ENCODE assay signal across 1 cellular context in genomic region chr11:17423533-17424310, GRCh38.
A peak's percentile ranks its signal among the peaks of the same experiment; 100 is the strongest.
TF ChIP-seq lines count a peak whose summit lies in the region.

No MANE protein-coding gene starts in this region.

TF ChIP-seq in HepG2, 621 proteins besides CTCF, POLR2A, EP300 and RAD21 (continued from another document and continues in another):
- TF ChIP-seq ZNF468 (CRISPR knock-in tag; IDR thresholded peaks at IDR 0.05) (no peak), ZNF234 (CRISPR knock-in tag; conservative IDR thresholded peaks at IDR 0.05) (no peak), SCMH1 (CRISPR knock-in tag; IDR thresholded peaks at IDR 0.05; ENCODE audit: borderline replicate concordance) (no peak), ZNF839 (CRISPR knock-in tag; IDR thresholded peaks at IDR 0.05; ENCODE audit: borderline replicate concordance) (no peak), ZHX2 (IDR thresholded peaks at IDR 0.05; ENCODE audit: low read depth) (no peak), ZHX2 (CRISPR knock-in tag; IDR thresholded peaks at IDR 0.05; ENCODE audit: borderline replicate concordance) (no peak), ZSCAN5A (CRISPR knock-in tag; IDR thresholded peaks at IDR 0.05; ENCODE audit: borderline replicate concordance) (no peak), ZNF644 (CRISPR knock-in tag; IDR thresholded peaks at IDR 0.05; ENCODE audit: low read depth) (peak; percentile 67; the same call in 1 of the 2 replicates), ZSCAN30 (CRISPR knock-in tag; IDR thresholded peaks at IDR 0.05) (no peak), SRSF4 (IDR thresholded peaks at IDR 0.05; ENCODE audit: low read depth, low read length, poor library complexity, severe bottlenecking) (no peak), CENPX (CRISPR knock-in tag; IDR thresholded peaks at IDR 0.05) (no peak), NR1H2 (CRISPR knock-in tag; IDR thresholded peaks at IDR 0.05; ENCODE audit: borderline replicate concordance, low read depth) (no peak), MAFK (conservative IDR thresholded peaks at IDR 0.05 in 1 of 2, IDR thresholded peaks at IDR 0.05 in 1 of 2; ENCODE audit: low read length in 2 of 2) (no peak), MYC (CRISPR knock-in tag; IDR thresholded peaks at IDR 0.05; ENCODE audit: borderline replicate concordance) (peak; percentile 65; the same call in 1 of the 2 replicates), BATF2 (CRISPR knock-in tag; IDR thresholded peaks at IDR 0.05) (no peak), HNF4A (CRISPR knock-in tag; IDR thresholded peaks at IDR 0.05) (peak; percentile 66), ZNF17 (CRISPR knock-in tag; IDR thresholded peaks at IDR 0.05) (no peak), TP53 (CRISPR knock-in tag; conservative IDR thresholded peaks at IDR 0.05) (no peak), ARNT (IDR thresholded peaks at IDR 0.05) (no peak), MXI1 (IDR thresholded peaks at IDR 0.05; ENCODE audit: borderline replicate concordance, low read depth, low read length) (peak; percentile 55; the same call in 1 of the 3 replicates), RNF2 (conservative IDR thresholded peaks at IDR 0.05; ENCODE audit: low read depth) (peak; percentile 78), ZNF564 (CRISPR knock-in tag; IDR thresholded peaks at IDR 0.05) (no peak), ZNF441 (CRISPR knock-in tag; IDR thresholded peaks at IDR 0.05; ENCODE audit: borderline replicate concordance) (no peak), KLF9 (CRISPR knock-in tag; IDR thresholded peaks at IDR 0.05; ENCODE audit: low read depth) (no peak), RARG (CRISPR knock-in tag; IDR thresholded peaks at IDR 0.05; ENCODE audit: low read depth) (no peak), MYNN (CRISPR knock-in tag; IDR thresholded peaks at IDR 0.05; ENCODE audit: low read depth) (no peak), FOXK1 (CRISPR knock-in tag; IDR thresholded peaks at IDR 0.05; ENCODE audit: borderline replicate concordance, low read depth) (no peak), ZNF337 (CRISPR knock-in tag; IDR thresholded peaks at IDR 0.05; ENCODE audit: borderline replicate concordance, low read depth) (no peak), ZNF792 (CRISPR knock-in tag; IDR thresholded peaks at IDR 0.05) (no peak), PLRG1 (conservative IDR thresholded peaks at IDR 0.05) (no peak), TCF7 (IDR thresholded peaks at IDR 0.05; ENCODE audit: low read depth) (no peak)
- TF ChIP-seq, protein P1, sequence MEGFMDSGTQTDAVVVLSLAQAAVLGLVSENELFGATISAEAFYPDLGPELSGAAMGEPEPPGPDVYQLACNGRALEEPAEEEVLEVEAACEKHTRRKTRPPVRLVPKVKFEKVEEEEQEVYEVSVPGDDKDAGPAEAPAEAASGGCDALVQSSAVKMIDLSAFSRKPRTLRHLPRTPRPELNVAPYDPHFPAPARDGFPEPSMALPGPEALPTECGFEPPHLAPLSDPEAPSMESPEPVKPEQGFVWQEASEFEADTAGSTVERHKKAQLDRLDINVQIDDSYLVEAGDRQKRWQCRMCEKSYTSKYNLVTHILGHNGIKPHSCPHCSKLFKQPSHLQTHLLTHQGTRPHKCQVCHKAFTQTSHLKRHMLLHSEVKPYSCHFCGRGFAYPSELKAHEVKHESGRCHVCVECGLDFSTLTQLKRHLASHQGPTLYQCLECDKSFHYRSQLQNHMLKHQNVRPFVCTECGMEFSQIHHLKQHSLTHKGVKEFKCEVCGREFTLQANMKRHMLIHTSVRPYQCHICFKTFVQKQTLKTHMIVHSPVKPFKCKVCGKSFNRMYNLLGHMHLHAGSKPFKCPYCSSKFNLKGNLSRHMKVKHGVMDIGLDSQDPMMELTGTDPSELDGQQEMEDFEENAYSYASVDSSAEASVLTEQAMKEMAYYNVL (CRISPR knock-in tag; IDR thresholded peaks at IDR 0.05; ENCODE audit: borderline replicate concordance) = no peak
- TF ChIP-seq, protein P2, sequence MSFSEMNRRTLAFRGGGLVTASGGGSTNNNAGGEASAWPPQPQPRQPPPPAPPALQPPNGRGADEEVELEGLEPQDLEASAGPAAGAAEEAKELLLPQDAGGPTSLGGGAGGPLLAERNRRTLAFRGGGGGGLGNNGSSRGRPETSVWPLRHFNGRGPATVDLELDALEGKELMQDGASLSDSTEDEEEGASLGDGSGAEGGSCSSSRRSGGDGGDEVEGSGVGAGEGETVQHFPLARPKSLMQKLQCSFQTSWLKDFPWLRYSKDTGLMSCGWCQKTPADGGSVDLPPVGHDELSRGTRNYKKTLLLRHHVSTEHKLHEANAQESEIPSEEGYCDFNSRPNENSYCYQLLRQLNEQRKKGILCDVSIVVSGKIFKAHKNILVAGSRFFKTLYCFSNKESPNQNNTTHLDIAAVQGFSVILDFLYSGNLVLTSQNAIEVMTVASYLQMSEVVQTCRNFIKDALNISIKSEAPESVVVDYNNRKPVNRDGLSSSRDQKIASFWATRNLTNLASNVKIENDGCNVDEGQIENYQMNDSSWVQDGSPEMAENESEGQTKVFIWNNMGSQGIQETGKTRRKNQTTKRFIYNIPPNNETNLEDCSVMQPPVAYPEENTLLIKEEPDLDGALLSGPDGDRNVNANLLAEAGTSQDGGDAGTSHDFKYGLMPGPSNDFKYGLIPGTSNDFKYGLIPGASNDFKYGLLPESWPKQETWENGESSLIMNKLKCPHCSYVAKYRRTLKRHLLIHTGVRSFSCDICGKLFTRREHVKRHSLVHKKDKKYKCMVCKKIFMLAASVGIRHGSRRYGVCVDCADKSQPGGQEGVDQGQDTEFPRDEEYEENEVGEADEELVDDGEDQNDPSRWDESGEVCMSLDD (CRISPR knock-in tag; IDR thresholded peaks at IDR 0.05; ENCODE audit: borderline replicate concordance) = no peak
- TF ChIP-seq, protein P3, sequence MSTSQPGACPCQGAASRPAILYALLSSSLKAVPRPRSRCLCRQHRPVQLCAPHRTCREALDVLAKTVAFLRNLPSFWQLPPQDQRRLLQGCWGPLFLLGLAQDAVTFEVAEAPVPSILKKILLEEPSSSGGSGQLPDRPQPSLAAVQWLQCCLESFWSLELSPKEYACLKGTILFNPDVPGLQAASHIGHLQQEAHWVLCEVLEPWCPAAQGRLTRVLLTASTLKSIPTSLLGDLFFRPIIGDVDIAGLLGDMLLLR (CRISPR knock-in tag; IDR thresholded peaks at IDR 0.05) = no peak
- TF ChIP-seq, protein P4, sequence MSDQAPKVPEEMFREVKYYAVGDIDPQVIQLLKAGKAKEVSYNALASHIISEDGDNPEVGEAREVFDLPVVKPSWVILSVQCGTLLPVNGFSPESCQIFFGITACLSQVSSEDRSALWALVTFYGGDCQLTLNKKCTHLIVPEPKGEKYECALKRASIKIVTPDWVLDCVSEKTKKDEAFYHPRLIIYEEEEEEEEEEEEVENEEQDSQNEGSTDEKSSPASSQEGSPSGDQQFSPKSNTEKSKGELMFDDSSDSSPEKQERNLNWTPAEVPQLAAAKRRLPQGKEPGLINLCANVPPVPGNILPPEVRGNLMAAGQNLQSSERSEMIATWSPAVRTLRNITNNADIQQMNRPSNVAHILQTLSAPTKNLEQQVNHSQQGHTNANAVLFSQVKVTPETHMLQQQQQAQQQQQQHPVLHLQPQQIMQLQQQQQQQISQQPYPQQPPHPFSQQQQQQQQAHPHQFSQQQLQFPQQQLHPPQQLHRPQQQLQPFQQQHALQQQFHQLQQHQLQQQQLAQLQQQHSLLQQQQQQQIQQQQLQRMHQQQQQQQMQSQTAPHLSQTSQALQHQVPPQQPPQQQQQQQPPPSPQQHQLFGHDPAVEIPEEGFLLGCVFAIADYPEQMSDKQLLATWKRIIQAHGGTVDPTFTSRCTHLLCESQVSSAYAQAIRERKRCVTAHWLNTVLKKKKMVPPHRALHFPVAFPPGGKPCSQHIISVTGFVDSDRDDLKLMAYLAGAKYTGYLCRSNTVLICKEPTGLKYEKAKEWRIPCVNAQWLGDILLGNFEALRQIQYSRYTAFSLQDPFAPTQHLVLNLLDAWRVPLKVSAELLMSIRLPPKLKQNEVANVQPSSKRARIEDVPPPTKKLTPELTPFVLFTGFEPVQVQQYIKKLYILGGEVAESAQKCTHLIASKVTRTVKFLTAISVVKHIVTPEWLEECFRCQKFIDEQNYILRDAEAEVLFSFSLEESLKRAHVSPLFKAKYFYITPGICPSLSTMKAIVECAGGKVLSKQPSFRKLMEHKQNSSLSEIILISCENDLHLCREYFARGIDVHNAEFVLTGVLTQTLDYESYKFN (CRISPR knock-in tag; conservative IDR thresholded peaks at IDR 0.05) = peak; percentile 30; the same call in 1 of the 2 replicates
- TF ChIP-seq, protein P5, sequence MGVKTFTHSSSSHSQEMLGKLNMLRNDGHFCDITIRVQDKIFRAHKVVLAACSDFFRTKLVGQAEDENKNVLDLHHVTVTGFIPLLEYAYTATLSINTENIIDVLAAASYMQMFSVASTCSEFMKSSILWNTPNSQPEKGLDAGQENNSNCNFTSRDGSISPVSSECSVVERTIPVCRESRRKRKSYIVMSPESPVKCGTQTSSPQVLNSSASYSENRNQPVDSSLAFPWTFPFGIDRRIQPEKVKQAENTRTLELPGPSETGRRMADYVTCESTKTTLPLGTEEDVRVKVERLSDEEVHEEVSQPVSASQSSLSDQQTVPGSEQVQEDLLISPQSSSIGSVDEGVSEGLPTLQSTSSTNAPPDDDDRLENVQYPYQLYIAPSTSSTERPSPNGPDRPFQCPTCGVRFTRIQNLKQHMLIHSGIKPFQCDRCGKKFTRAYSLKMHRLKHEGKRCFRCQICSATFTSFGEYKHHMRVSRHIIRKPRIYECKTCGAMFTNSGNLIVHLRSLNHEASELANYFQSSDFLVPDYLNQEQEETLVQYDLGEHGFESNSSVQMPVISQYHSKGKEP (CRISPR knock-in tag; IDR thresholded peaks at IDR 0.05) = no peak
- TF ChIP-seq, protein P6, sequence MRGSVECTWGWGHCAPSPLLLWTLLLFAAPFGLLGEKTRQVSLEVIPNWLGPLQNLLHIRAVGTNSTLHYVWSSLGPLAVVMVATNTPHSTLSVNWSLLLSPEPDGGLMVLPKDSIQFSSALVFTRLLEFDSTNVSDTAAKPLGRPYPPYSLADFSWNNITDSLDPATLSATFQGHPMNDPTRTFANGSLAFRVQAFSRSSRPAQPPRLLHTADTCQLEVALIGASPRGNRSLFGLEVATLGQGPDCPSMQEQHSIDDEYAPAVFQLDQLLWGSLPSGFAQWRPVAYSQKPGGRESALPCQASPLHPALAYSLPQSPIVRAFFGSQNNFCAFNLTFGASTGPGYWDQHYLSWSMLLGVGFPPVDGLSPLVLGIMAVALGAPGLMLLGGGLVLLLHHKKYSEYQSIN (CRISPR knock-in tag; IDR thresholded peaks at IDR 0.05; ENCODE audit: borderline replicate concordance) = no peak
- TF ChIP-seq, protein P7, sequence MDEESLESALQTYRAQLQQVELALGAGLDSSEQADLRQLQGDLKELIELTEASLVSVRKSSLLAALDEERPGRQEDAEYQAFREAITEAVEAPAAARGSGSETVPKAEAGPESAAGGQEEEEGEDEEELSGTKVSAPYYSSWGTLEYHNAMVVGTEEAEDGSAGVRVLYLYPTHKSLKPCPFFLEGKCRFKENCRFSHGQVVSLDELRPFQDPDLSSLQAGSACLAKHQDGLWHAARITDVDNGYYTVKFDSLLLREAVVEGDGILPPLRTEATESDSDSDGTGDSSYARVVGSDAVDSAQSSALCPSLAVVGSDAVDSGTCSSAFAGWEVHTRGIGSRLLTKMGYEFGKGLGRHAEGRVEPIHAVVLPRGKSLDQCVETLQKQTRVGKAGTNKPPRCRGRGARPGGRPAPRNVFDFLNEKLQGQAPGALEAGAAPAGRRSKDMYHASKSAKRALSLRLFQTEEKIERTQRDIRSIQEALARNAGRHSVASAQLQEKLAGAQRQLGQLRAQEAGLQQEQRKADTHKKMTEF (CRISPR knock-in tag; IDR thresholded peaks at IDR 0.05) = no peak
